Comparison of ENCODE assay signal across 30 cellular contexts in the genomic region with DNA sequence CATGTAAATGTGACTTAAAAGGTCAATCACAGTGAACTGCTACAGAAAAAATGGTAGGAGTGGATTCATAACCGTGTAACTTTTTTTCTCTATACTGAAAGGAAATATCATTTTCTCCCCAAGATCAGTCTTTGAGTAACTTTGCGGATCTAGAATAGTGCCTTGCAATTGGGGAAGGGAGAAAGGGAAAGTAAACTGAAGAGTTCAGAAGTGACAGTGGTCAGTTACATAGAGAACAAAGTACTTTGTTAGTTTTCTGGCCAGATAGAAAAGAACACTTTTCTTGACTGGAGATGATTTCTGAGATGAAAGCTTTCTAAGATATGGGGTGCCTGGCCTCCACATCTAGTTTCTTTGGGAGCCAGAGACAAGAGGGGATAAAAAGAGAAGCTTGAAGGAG.
"Had no signal": no experiment of that assay in that cellular context is flagged by ENCODE, and none has a peak within 500 bp of the region (broad histone marks: within the 10 kb centered on the region; RNA-seq: fewer than 3 reads in every experiment).

No MANE protein-coding gene starts in this region.

- H3K9me3 Mint-ChIP-seq: naive thymus-derived CD8-positive, alpha-beta T cell; natural killer cell treated with Interleukin-12 subunit alpha and Interleukin-12 subunit beta and Interleukin-15 and Interleukin-18, amount 100 ng/mL, for 72 hours; nephron progenitor cell; neural crest cell; stimulated activated memory B cell treated with anti-CD40 and anti-IgM and Interleukin-4, amounts not matched to agents 10 μg/mL and 1 μg/mL and 100 μg/mL, for 72 hours; stimulated activated naive CD8-positive, alpha-beta T cell treated with anti-CD3 and anti-CD28 coated beads, Interleukin-15, amount 100 ng/mL, for 72 hours had no signal

- H3K9me3 ChIP-seq: neutrophil, pancreas, psoas muscle, spleen, suprapubic skin, testis, tibial artery, transverse colon, upper lobe of right lung, uterus had no signal

- FAIRE-seq: pancreas had no signal

- H3K36me3 Mint-ChIP-seq: naive thymus-derived CD8-positive, alpha-beta T cell; natural killer cell treated with Interleukin-12 subunit alpha and Interleukin-12 subunit beta and Interleukin-15 and Interleukin-18, amount 100 ng/mL, for 72 hours; stimulated activated memory B cell treated with anti-CD40 and anti-IgM and Interleukin-4, amounts not matched to agents 10 μg/mL and 1 μg/mL and 100 μg/mL, for 72 hours; type B pancreatic cell had no signal

- H3K4me3 Mint-ChIP-seq: naive thymus-derived CD8-positive, alpha-beta T cell; natural killer cell treated with Interleukin-12 subunit alpha and Interleukin-12 subunit beta and Interleukin-15 and Interleukin-18, amount 100 ng/mL, for 72 hours; nephron progenitor cell; neural crest cell; stimulated activated memory B cell treated with anti-CD40 and anti-IgM and Interleukin-4, amounts not matched to agents 10 μg/mL and 1 μg/mL and 100 μg/mL, for 72 hours; stimulated activated naive CD8-positive, alpha-beta T cell treated with anti-CD3 and anti-CD28 coated beads, Interleukin-15, amount 100 ng/mL, for 72 hours; type B pancreatic cell had no signal

- DNase-seq: naive thymus-derived CD8-positive, alpha-beta T cell; nephron progenitor cell; nucleus accumbens; pancreas; psoas muscle; right cardiac atrium; spleen; stimulated activated CD4-positive, alpha-beta T cell treated with anti-CD3 and anti-CD28 coated beads, Interleukin-12 subunit alpha, Interleukin-12 subunit beta, amount 100 ng/mL, for 4 hours; stimulated activated CD4-positive, alpha-beta T cell treated with anti-CD3 and anti-CD28 coated beads, Interleukin-1b, Interleukin-23, amount 100 ng/mL, for 48 hours; stimulated activated CD4-positive, alpha-beta T cell treated with anti-CD3 and anti-CD28 coated beads, Interleukin-4, amount 100 ng/mL, for 1 hour; stimulated activated CD4-positive, alpha-beta T cell treated with anti-CD3 and anti-CD28 coated beads, Interleukin-4, amount 100 ng/mL, for 4 hours; stimulated activated CD8-positive, alpha-beta memory T cell treated with anti-CD3 and anti-CD28 coated beads, Interleukin-4, amount 100 ng/mL, for 48 hours; stimulated activated naive CD4-positive, alpha-beta T cell; stimulated activated naive CD8-positive, alpha-beta T cell treated with anti-CD3 and anti-CD28 coated beads, Interleukin-15, amount 100 ng/mL, for 72 hours; stimulated activated naive CD8-positive, alpha-beta T cell treated with anti-CD3 and anti-CD28 coated beads, Interleukin-15, Interleukin-2, amounts not matched to agents 100 U/mL and 50 U/mL, for 24 hours; substantia nigra; testis; tibial artery; transverse colon; upper lobe of right lung; uterus had no signal

- H3K4me1 ChIP-seq: pancreas, psoas muscle, spleen, uterus had no signal

- H3K27me3 ChIP-seq: neutrophil, pancreas, spleen, suprapubic skin, testis, tibial artery, transverse colon, upper lobe of right lung, uterus had no signal

- H3K27me3 Mint-ChIP-seq: natural killer cell treated with Interleukin-12 subunit alpha and Interleukin-12 subunit beta and Interleukin-15 and Interleukin-18, amount 100 ng/mL, for 72 hours; stimulated activated memory B cell treated with anti-CD40 and anti-IgM and Interleukin-4, amounts not matched to agents 10 μg/mL and 1 μg/mL and 100 μg/mL, for 72 hours; stimulated activated naive CD8-positive, alpha-beta T cell treated with anti-CD3 and anti-CD28 coated beads, Interleukin-15, amount 100 ng/mL, for 72 hours; type B pancreatic cell had no signal

- H3K27ac ChIP-seq: neutrophil, pancreas, psoas muscle, skin epidermis, spleen, suprapubic skin, testis, tibial artery, transverse colon, upper lobe of right lung, uterus had no signal

- H3K4me1 Mint-ChIP-seq: nephron progenitor cell; stimulated activated memory B cell treated with anti-CD40 and anti-IgM and Interleukin-4, amounts not matched to agents 10 μg/mL and 1 μg/mL and 100 μg/mL, for 72 hours had no signal

- ATAC-seq: naive thymus-derived CD8-positive, alpha-beta T cell; natural killer cell treated with Interleukin-12 subunit alpha and Interleukin-12 subunit beta and Interleukin-15 and Interleukin-18, amount 100 ng/mL, for 72 hours; pancreas; psoas muscle; right cardiac atrium; sciatic nerve; stimulated activated naive CD8-positive, alpha-beta T cell treated with anti-CD3 and anti-CD28 coated beads, Interleukin-15, amount 100 ng/mL, for 72 hours; stimulated activated naive CD8-positive, alpha-beta T cell treated with anti-CD3 and anti-CD28 coated beads, Interleukin-15, Interleukin-2, amounts not matched to agents 100 U/mL and 50 U/mL, for 24 hours; upper lobe of right lung had no signal

- H3K36me3 ChIP-seq: neutrophil, pancreas, spleen, suprapubic skin, tibial artery, transverse colon, upper lobe of right lung, uterus had no signal

- H3K4me3 ChIP-seq: pancreas, psoas muscle, skin epidermis, smooth muscle cell, spleen, suprapubic skin, testis, tibial artery, transverse colon, upper lobe of right lung, uterus had no signal

- H3K4me2 ChIP-seq: smooth muscle cell had no signal

- H3K27ac Mint-ChIP-seq: naive thymus-derived CD8-positive, alpha-beta T cell; natural killer cell treated with Interleukin-12 subunit alpha and Interleukin-12 subunit beta and Interleukin-15 and Interleukin-18, amount 100 ng/mL, for 72 hours; nephron progenitor cell; stimulated activated memory B cell treated with anti-CD40 and anti-IgM and Interleukin-4, amounts not matched to agents 10 μg/mL and 1 μg/mL and 100 μg/mL, for 72 hours; stimulated activated naive CD8-positive, alpha-beta T cell treated with anti-CD3 and anti-CD28 coated beads, Interleukin-15, amount 100 ng/mL, for 72 hours; type B pancreatic cell had no signal
